9 cellular contexts compared by ENCODE assay signal in genomic region chr6:30612687-30613248, GRCh38.
DNase-seq lines count a peak whose midpoint lies in the region; ATAC-seq and TF ChIP-seq lines count a peak whose summit lies in the region.
"Had no signal": no experiment of that assay in that cellular context is flagged by ENCODE, and none has a peak within 500 bp of the region (broad histone marks: within the 10 kb centered on the region; RNA-seq: fewer than 3 reads in every experiment).

No MANE protein-coding gene starts in this region.

- peaks cover 23% of the 10 kb centered on the region for H4K20me1 ChIP-seq in OCI-LY3 (ENCODE audit: insufficient read depth, low read length)

- H3K9me3 ChIP-seq in OCI-LY3 (ENCODE audit: insufficient read depth, low read length) = no peaks in the 10 kb centered on the region
- no peaks in the 10 kb centered on the region for H3K9me3 ChIP-seq in endocrine pancreas (ENCODE audit: control insufficient read depth, low read length)

- H3K36me3 ChIP-seq in OCI-LY3 (replicated peaks; ENCODE audit: low read depth, low read length) (peaks cover 70% of the 10 kb centered on the region), endocrine pancreas (ENCODE audit: control insufficient read depth, insufficient read depth, low read length) (peaks cover 11% of the 10 kb centered on the region), rectal smooth muscle tissue (ENCODE audit: control insufficient read depth, insufficient read depth, low read length) (peaks cover 28% of the 10 kb centered on the region)

- peaks cover 64% of the 10 kb centered on the region for H3K79me2 ChIP-seq in OCI-LY3 (ENCODE audit: low read length)

- H3K27ac ChIP-seq in OCI-LY3 (ENCODE audit: low read length) = 0 out of 2 replicates have a peak overlapping the region, but pooled peaks have one; percentile 87
- H3K27ac ChIP-seq in rectal smooth muscle tissue (ENCODE audit: low read depth, low read length) = peak overlapping the region; percentile 44

- H3K4me1 ChIP-seq in OCI-LY3 (ENCODE audit: low read length) (peaks cover 20% of the 10 kb centered on the region), endocrine pancreas (ENCODE audit: control insufficient read depth, insufficient read depth, low read length) (peaks cover 13% of the 10 kb centered on the region), rectal smooth muscle tissue (ENCODE audit: control insufficient read depth, insufficient read depth, low read length) (peaks cover 30% of the 10 kb centered on the region)

- ATAC-seq in GM19395 (IDR thresholded peaks at IDR 0.05; ENCODE audit: unreplicated experiment) = no peak

- H3K4me3 ChIP-seq in OCI-LY3 (ENCODE audit: low read length) = no peak overlapping the region
- H3K4me3 ChIP-seq in endocrine pancreas (ENCODE audit: control insufficient read depth, insufficient read depth, low read length) = peak overlapping the region; percentile 25
- H3K4me3 ChIP-seq in rectal smooth muscle tissue (ENCODE audit: low read length) = no peak overlapping the region

- H3K9ac ChIP-seq in OCI-LY3 (ENCODE audit: low read length) = no peak overlapping the region
- H3K9ac ChIP-seq in endocrine pancreas (ENCODE audit: control insufficient read depth, insufficient read depth, low read length) = no peak overlapping the region
- H3K9ac ChIP-seq in rectal smooth muscle tissue (ENCODE audit: low read length) = no peak overlapping the region

- no peak overlapping the region for H3K4me2 ChIP-seq in OCI-LY3 (ENCODE audit: low read length)

- TF ChIP-seq CTCF in OCI-LY3 (IDR thresholded peaks at IDR 0.05; ENCODE audit: low read depth, low read length) = no peak

- no peaks in the 10 kb centered on the region for H3K27me3 ChIP-seq in OCI-LY3 (ENCODE audit: low read depth, low read length)
- H3K27me3 ChIP-seq in endocrine pancreas (ENCODE audit: control insufficient read depth, insufficient read depth, low read length) = no peaks in the 10 kb centered on the region
- no peaks in the 10 kb centered on the region for H3K27me3 ChIP-seq in rectal smooth muscle tissue (ENCODE audit: control insufficient read depth, insufficient read depth, low read length)

- H2AFZ ChIP-seq in OCI-LY3 (ENCODE audit: low read depth, low read length) = no peak overlapping the region

- DNase-seq in ELR (ENCODE audit: low read depth) = peak; percentile 50
- DNase-seq in Ammon's horn (ENCODE audit: low spot score) = no peak
- no peak for DNase-seq in superior temporal gyrus (ENCODE audit: extremely low spot score)
- no peak for DNase-seq in NCI-H526 treated with DMSO at 0.1 percent for 48 hours (lab: John Stamatoyannopoulos, UW)
- DNase-seq: NCI-H748 treated with DMSO at 0.1 percent for 48 hours had no signal
